Comparison of ENCODE assay signal across 9 cellular contexts in the genomic region with DNA sequence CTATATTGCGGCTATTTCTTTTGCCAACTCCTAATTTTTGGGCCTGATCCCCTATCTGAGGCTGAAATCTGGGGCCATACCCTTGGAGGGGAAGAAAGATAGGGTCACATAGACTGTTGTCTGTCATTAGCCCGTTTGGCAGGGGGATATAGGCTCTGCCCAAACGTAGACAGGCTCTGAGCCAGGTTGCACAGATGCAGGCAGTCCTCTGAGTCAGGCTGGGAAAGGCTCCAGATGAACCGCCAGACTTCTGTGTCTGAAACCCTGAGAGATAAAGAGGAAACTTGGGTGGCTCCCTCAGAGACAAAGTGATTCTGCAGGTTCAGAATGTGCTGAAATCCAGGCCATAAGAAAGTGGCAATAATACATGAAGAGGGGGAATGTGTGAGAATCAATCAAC. TPM values are rescaled to one million over a fixed set of nuclear protein-coding genes. Genes with fewer than 3 reads are reported as not detected.
DNase-seq lines count a peak whose midpoint lies in the region.
"Had no signal": no experiment of that assay in that cellular context is flagged by ENCODE, and none has a peak within 500 bp of the region (broad histone marks: within the 10 kb centered on the region; RNA-seq: fewer than 3 reads in every experiment).

No MANE protein-coding gene starts in this region.

- H3K4me1 Mint-ChIP-seq in CD8-positive, alpha-beta memory T cell: peaks cover 46 to 70% (median 66%) of the 10 kb centered on the region in 3 donors

- peaks cover 0 to 23% (median 2%) of the 10 kb centered on the region in 3 donors for H3K36me3 Mint-ChIP-seq in CD8-positive, alpha-beta memory T cell

- peaks cover 63% of the 10 kb centered on the region for H3K4me1 ChIP-seq in CD8-positive, alpha-beta memory T cell (ENCODE audit: insufficient read depth, low read length)

- H3K9me3 ChIP-seq in CD8-positive, alpha-beta memory T cell (ENCODE audit: low read length): no peaks in the 10 kb centered on the region

- POLR2A ChIA-PET in CD8-positive, alpha-beta memory T cell (lab: Charles Lee): no interaction called here

- H3K27me3 Mint-ChIP-seq in CD8-positive, alpha-beta memory T cell: no peaks in the 10 kb centered on the region

- H3K4me3 Mint-ChIP-seq in CD8-positive, alpha-beta memory T cell: peak overlapping the region in 1 of 7 donors; percentile 7

- H3K9me3 Mint-ChIP-seq in CD8-positive, alpha-beta memory T cell: no peaks in the 10 kb centered on the region

- no peak overlapping the region for H3K4me3 ChIP-seq in CD8-positive, alpha-beta memory T cell (ENCODE audit: low read length)

- CTCF ChIA-PET in CD8-positive, alpha-beta memory T cell (lab: Charles Lee): no interaction called here

- intact Hi-C loops in posterior cingulate gyrus (cut with DNase I): no loop called here

- DNase-seq in CD8-positive, alpha-beta memory T cell: no peak
- DNase-seq in RPMI8226: peak; percentile 75
- DNase-seq in fibroblast of gingiva (ENCODE audit: low read depth): peak; percentile 60
- DNase-seq in posterior cingulate gyrus: peak; percentile 17 to 93 (median 66)
- no peak for DNase-seq in activated CD4-positive, CD25-positive, alpha-beta regulatory T cell treated with anti-CD3 and anti-CD28 coated beads, Interleukin-2, amount 50 U/mL, for 72 hours
- DNase-seq in NCI-H1105 treated with DMSO at 0.1 percent for 48 hours (lab: John Stamatoyannopoulos, UW): no peak
- no peak for DNase-seq in stimulated activated CD4-positive, alpha-beta T cell treated with anti-CD3 and anti-CD28 coated beads, Interleukin-4, amount 100 ng/mL, for 4 hours
- no peak for DNase-seq in activated CD8-positive, alpha-beta memory T cell treated with anti-CD3 and anti-CD28 coated beads for 24 hours
- DNase-seq: midbrain had no signal

- H3K27me3 ChIP-seq in CD8-positive, alpha-beta memory T cell (ENCODE audit: insufficient read depth, low read length, poor library complexity, severe bottlenecking): no peaks in the 10 kb centered on the region

- peak overlapping the region in 7 of 8 donors; percentile 21 to 93 (median 82) for H3K27ac Mint-ChIP-seq in CD8-positive, alpha-beta memory T cell

- no peaks in the 10 kb centered on the region for H3K36me3 ChIP-seq in CD8-positive, alpha-beta memory T cell (ENCODE audit: insufficient read depth, low read length)

- peak overlapping the region; percentile 45 for H3K27ac ChIP-seq in CD8-positive, alpha-beta memory T cell (ENCODE audit: low read depth, low read length)

RNA-seq across cellular contexts. Expression of gene CAP1, which starts 4.0 kb away (rescaled TPM):
- 100 to 1,000 TPM; 519 to 536 TPM for total RNA-seq in CD8-positive, alpha-beta memory T cell
- polyA plus RNA-seq in CD8-positive, alpha-beta memory T cell: 788 TPM

Comparison
In these comparisons a context has a peak if more than half of its experiments do, and no peak if none do; other contexts are left out.
1. DNase-seq: peak in RPMI8226 (single experiment), fibroblast of gingiva (single experiment) and posterior cingulate gyrus (10 of 10); none in CD8-positive, alpha-beta memory T cell (0 of 5), activated CD4-positive, CD25-positive, alpha-beta regulatory T cell treated with anti-CD3 and anti-CD28 coated beads, Interleukin-2, amount 50 U/mL, for 72 hours (single experiment), NCI-H1105 treated with DMSO at 0.1 percent for 48 hours (single experiment), stimulated activated CD4-positive, alpha-beta T cell treated with anti-CD3 and anti-CD28 coated beads, Interleukin-4, amount 100 ng/mL, for 4 hours (0 of 2) and activated CD8-positive, alpha-beta memory T cell treated with anti-CD3 and anti-CD28 coated beads for 24 hours (single experiment).